11 cellular contexts compared by ENCODE assay signal in the genomic region with DNA sequence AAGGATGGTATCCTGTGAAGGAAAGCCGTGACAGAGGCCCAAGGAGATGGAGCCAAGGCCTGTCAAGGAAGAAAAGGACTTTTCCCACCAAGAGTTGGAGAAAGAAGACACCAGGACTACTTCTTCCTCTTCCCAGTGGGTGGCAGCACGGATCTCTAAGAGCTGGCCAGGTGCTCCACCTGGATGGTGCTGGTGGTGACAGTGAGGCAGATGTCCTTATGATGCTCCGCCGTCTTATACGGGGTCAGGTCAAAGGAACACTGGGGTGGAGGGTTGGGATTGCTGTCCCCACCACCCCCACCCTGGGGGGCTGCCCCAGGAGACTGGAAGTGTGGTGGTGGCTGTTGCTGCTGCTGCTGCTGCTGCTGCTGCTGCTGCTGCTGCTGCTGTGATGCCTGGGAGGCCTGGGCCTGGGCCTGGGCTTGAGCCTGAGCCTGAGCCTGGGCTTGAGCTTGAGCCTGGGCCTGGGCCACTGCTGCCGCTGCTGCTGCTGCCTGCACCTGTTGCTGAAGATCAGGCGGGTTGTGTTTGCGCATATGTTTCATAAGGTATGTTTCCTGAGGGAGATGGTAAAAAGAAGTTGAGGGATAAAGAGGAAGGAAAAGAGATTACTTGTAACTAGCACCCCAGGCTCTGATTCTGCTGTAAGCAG. TPM values are rescaled to one million over a fixed set of nuclear protein-coding genes. Genes with fewer than 3 reads are reported as not detected.
DNase-seq lines count a peak whose midpoint lies in the region; ATAC-seq and TF ChIP-seq lines count a peak whose summit lies in the region.
"Had no signal": no experiment of that assay in that cellular context is flagged by ENCODE, and none has a peak within 500 bp of the region (broad histone marks: within the 10 kb centered on the region; RNA-seq: fewer than 3 reads in every experiment).

No MANE protein-coding gene starts in this region.

- DNase-seq in AG09309 (ENCODE audit: low read depth) (no peak), GM10266 (ENCODE audit: extremely low spot score) (no peak), OCI-LY7 (ENCODE audit: low spot score) (peak; percentile 68), head of caudate nucleus (peak in 22 of 42 donors; percentile 25 to 71 (median 40)), CD1c-positive myeloid dendritic cell (ENCODE audit: extremely low spot score) (no peak), HUDEP-2 (lab: John Stamatoyannopoulos, UW; ENCODE audit: unreplicated experiment in 76 of 76) (no peak)
- DNase-seq in naive thymus-derived CD8-positive, alpha-beta T cell, result no peak
- DNase-seq: body of pancreas, NCI-H2081 treated with DMSO at 0.1 percent for 48 hours had no signal

- H3K79me2 ChIP-seq in OCI-LY7 (ENCODE audit: insufficient read depth, low read depth, low read length), result peaks cover under 1% of the 10 kb centered on the region; the same call in 1 of the 2 replicates

- H3K36me3 Mint-ChIP-seq in naive thymus-derived CD8-positive, alpha-beta T cell, result peaks cover 0 to 66% (median 24%) of the 10 kb centered on the region in 3 donors

- H3K4me3 ChIP-seq in AG09309 (ENCODE audit: control insufficient read depth, low read depth, low read length) (no peak overlapping the region), OCI-LY7 (ENCODE audit: low read depth, low read length, poor library complexity, severe bottlenecking) (no peak overlapping the region)
- H3K4me3 ChIP-seq: body of pancreas, skin epidermis had no signal

- H3K36me3 ChIP-seq in OCI-LY7 (ENCODE audit: insufficient read depth, low read length), result peaks cover 71% of the 10 kb centered on the region

- no peak overlapping the region for H3K4me2 ChIP-seq in OCI-LY7 (ENCODE audit: low read length)

- ATAC-seq in GM19351 (IDR thresholded peaks at IDR 0.05; ENCODE audit: unreplicated experiment), result no peak
- no peak for ATAC-seq in naive thymus-derived CD8-positive, alpha-beta T cell
- ATAC-seq: body of pancreas had no signal

- peaks cover 0 to 3% (median 0%) of the 10 kb centered on the region in 9 donors for H3K9me3 Mint-ChIP-seq in naive thymus-derived CD8-positive, alpha-beta T cell

- no peak overlapping the region for H2AFZ ChIP-seq in OCI-LY7 (ENCODE audit: low read length)

- H3K4me3 Mint-ChIP-seq in naive thymus-derived CD8-positive, alpha-beta T cell, result no peak overlapping the region

- POLR2A ChIA-PET in OCI-LY7 (lab: Charles Lee), result interaction anchor here (1.1 to 1.7 kb wide), 3 partner anchors 12 to 100 kb away, joined by 3 to 10 read pairs (median 4); a partner anchor contains a TSS
- POLR2A ChIA-PET in naive thymus-derived CD8-positive, alpha-beta T cell (lab: Charles Lee), result no interaction called here

- no peak overlapping the region for H3K27ac ChIP-seq in OCI-LY7 (ENCODE audit: low read depth, low read length, poor library complexity, severe bottlenecking)
- H3K27ac ChIP-seq: body of pancreas, skin epidermis had no signal

- BruUV-seq in OCI-LY7 (replicated peaks; lab: Mats Ljungman, UMichigan), result no TSS peak

- TF ChIP-seq CTCF in AG09309 (IDR thresholded peaks at IDR 0.05; ENCODE audit: control insufficient read depth, insufficient read depth, low read depth, low read length, missing control alignments) (peak; percentile 17), GM10266 (IDR thresholded peaks at IDR 0.05; ENCODE audit: control insufficient read depth, insufficient read depth, low read depth, missing control alignments) (peak; percentile 44), OCI-LY7 (conservative IDR thresholded peaks at IDR 0.05; ENCODE audit: low read length) (peak; percentile 77)

- H3K4me1 ChIP-seq in OCI-LY7 (ENCODE audit: insufficient read depth, low read length, poor library complexity, severe bottlenecking), result peaks cover 27% of the 10 kb centered on the region
- H3K4me1 ChIP-seq: body of pancreas had no signal

- no peaks in the 10 kb centered on the region for H3K9me2 ChIP-seq in OCI-LY7 (ENCODE audit: insufficient read depth, low read length)

- no peaks in the 10 kb centered on the region for H3K9me3 ChIP-seq in OCI-LY7 (ENCODE audit: low read length)
- H3K9me3 ChIP-seq: body of pancreas had no signal

- peaks cover 5 to 16% (median 11%) of the 10 kb centered on the region in 4 donors for H3K4me1 Mint-ChIP-seq in naive thymus-derived CD8-positive, alpha-beta T cell

- intact Hi-C loops in OCI-LY7 (cut with micrococcal nuclease; ENCODE audit: unreplicated experiment), result loop anchor here (1.0 kb wide), 2 partner anchors 30 to 112 kb away; no protein-coding TSS in a partner anchor
- intact Hi-C loops in head of caudate nucleus (cut with DNase I), result no loop called here

- H3K27ac Mint-ChIP-seq in naive thymus-derived CD8-positive, alpha-beta T cell, result peak overlapping the region in 1 of 10 donors; percentile 12

- CTCF ChIA-PET in OCI-LY7 (lab: Charles Lee; ENCODE audit: unreplicated experiment), result interaction anchor here (1.0 to 1.3 kb wide), 2 partner anchors 35 to 65 kb away, joined by 3 to 4 read pairs; no protein-coding TSS in a partner anchor

- H3K27me3 Mint-ChIP-seq in naive thymus-derived CD8-positive, alpha-beta T cell, result no peaks in the 10 kb centered on the region

- H4K20me1 ChIP-seq in OCI-LY7 (ENCODE audit: insufficient read depth, low read length), result no peaks in the 10 kb centered on the region

RNA-seq across cellular contexts. Expression of a gene that starts 4.8 kb away (rescaled TPM):
- total RNA-seq in OCI-LY7 (2014; rRNA removed; shearing (Covaris generic)), result 27.1 and 38.1 TPM in 2 replicates
- total RNA-seq in OCI-LY7 (2022), result 30.8 and 37.0 TPM in 2 replicates
- 10 to 100 TPM; 81.2 to 90.6 TPM for total RNA-seq in naive thymus-derived CD8-positive, alpha-beta T cell
- polyA plus RNA-seq in naive thymus-derived CD8-positive, alpha-beta T cell, result 10 to 100 TPM; 89.5 to 99.6 (median 90.6) TPM

RNA-seq across cellular contexts. Expression of a gene that starts 20.5 kb away (rescaled TPM):
- 3.6 and 4.4 TPM in 2 replicates for total RNA-seq in OCI-LY7 (2014; rRNA removed; shearing (Covaris generic))
- total RNA-seq in OCI-LY7 (2022), result 9.3 and 9.4 TPM in 2 replicates
- total RNA-seq in naive thymus-derived CD8-positive, alpha-beta T cell, result 10 to 100 TPM; 13.8 to 14.3 TPM
- polyA plus RNA-seq in naive thymus-derived CD8-positive, alpha-beta T cell, result under 1 TPM in 2 of 3 donors, not detected in 1; 0.43 to 0.50 TPM

RNA-seq across cellular contexts. Expression of a gene that starts 21.5 kb away (rescaled TPM):
- 48.2 and 48.6 TPM in 2 replicates for total RNA-seq in OCI-LY7 (2014; rRNA removed; shearing (Covaris generic))
- total RNA-seq in OCI-LY7 (2022), result 95.5 and 109 TPM in 2 replicates
- total RNA-seq in naive thymus-derived CD8-positive, alpha-beta T cell, result 10 to 100 TPM; 90.5 to 94.8 TPM
- 10 to 100 TPM; 17.6 to 39.6 (median 26.3) TPM for polyA plus RNA-seq in naive thymus-derived CD8-positive, alpha-beta T cell

RNA-seq across cellular contexts. Expression of a gene that starts 31.9 kb away (rescaled TPM):
- total RNA-seq in OCI-LY7 (2014; rRNA removed; shearing (Covaris generic)), result 7.7 and 14.4 TPM in 2 replicates
- total RNA-seq in OCI-LY7 (2022), result 25.3 and 25.6 TPM in 2 replicates
- 10 to 100 TPM; 16.6 to 18.9 TPM for total RNA-seq in naive thymus-derived CD8-positive, alpha-beta T cell
- polyA plus RNA-seq in naive thymus-derived CD8-positive, alpha-beta T cell, result 10 to 100 TPM in 2 of 3 donors, 1 to 10 TPM in 1; 7.9 to 14.2 (median 12.2) TPM

RNA-seq across cellular contexts. Expression of a gene that starts 32.9 kb away (rescaled TPM):
- 0.98 and 1.2 TPM in 2 replicates for total RNA-seq in OCI-LY7 (2014; rRNA removed; shearing (Covaris generic))
- total RNA-seq in OCI-LY7 (2022), result 15.2 and 15.4 TPM in 2 replicates
- total RNA-seq in naive thymus-derived CD8-positive, alpha-beta T cell, result 1 to 10 TPM in 1 of 2 experiments, under 1 TPM in 1; 0.41 to 1.2 TPM
- under 1 TPM in 2 of 3 donors, not detected in 1; 0.06 to 0.30 TPM for polyA plus RNA-seq in naive thymus-derived CD8-positive, alpha-beta T cell
- total RNA-seq: body of pancreas had no signal

Comparison
In these comparisons a context has a peak if more than half of its experiments do, and no peak if none do; other contexts are left out.
1. DNase-seq: peak in OCI-LY7 (single experiment) and head of caudate nucleus (22 of 42); none in AG09309 (single experiment), GM10266 (single experiment), CD1c-positive myeloid dendritic cell (single experiment), naive thymus-derived CD8-positive, alpha-beta T cell (0 of 10) and HUDEP-2 (0 of 76).
2. CTCF ChIP-seq: peak in every context shown above with its lines; median percentile 77 in OCI-LY7; 44 in GM10266; 17 in AG09309.